ENCODE assay signal across 8 cellular contexts in genomic region chr7:156640949-156641485, GRCh38. TPM values are rescaled to one million over a fixed set of nuclear protein-coding genes. Genes with fewer than 3 reads are reported as not detected.
DNase-seq lines count a peak whose midpoint lies in the region; ATAC-seq and TF ChIP-seq lines count a peak whose summit lies in the region.

No MANE protein-coding gene starts in this region.

- POLR2A ChIA-PET in CD8-positive, alpha-beta T cell (lab: Charles Lee): no interaction called here
- POLR2A ChIA-PET in MCF 10A (lab: Yijun Ruan, JAX): interaction anchor here (0.6 to 1.7 kb wide), 7 partner anchors 11 to 120 kb away, joined by 3 to 9 read pairs (median 3); no protein-coding TSS in a partner anchor

- peaks cover 7% of the 10 kb centered on the region for H3K4me1 ChIP-seq in CD8-positive, alpha-beta T cell (ENCODE audit: insufficient read depth, low read length)
- H3K4me1 ChIP-seq in SJSA1 (replicated peaks): peaks cover 17% of the 10 kb centered on the region

- H3K27me3 ChIP-seq in CD8-positive, alpha-beta T cell (ENCODE audit: insufficient read depth, low read length): no peaks in the 10 kb centered on the region
- no peaks in the 10 kb centered on the region; the same call in 1 of the 2 replicates for H3K27me3 ChIP-seq in SJSA1 (replicated peaks)

- no peaks in the 10 kb centered on the region for H3K36me3 ChIP-seq in CD8-positive, alpha-beta T cell (ENCODE audit: insufficient read depth, low read length)
- H3K36me3 ChIP-seq in SJSA1: no peaks in the 10 kb centered on the region; the same call in 1 of the 2 replicates

- H3K4me1 Mint-ChIP-seq in CD8-positive, alpha-beta T cell (ENCODE audit: low read depth): peaks cover 13% of the 10 kb centered on the region
- H3K4me1 Mint-ChIP-seq in MCF 10A (ENCODE audit: insufficient read depth, unreplicated experiment): peaks cover 6% of the 10 kb centered on the region

- no peaks in the 10 kb centered on the region for H3K36me3 Mint-ChIP-seq in CD8-positive, alpha-beta T cell
- peaks cover 5% of the 10 kb centered on the region for H3K36me3 Mint-ChIP-seq in MCF 10A (ENCODE audit: insufficient read depth, unreplicated experiment)

- CTCF ChIA-PET in CD8-positive, alpha-beta T cell (lab: Charles Lee): interaction anchor here (0.6 kb wide), 1 partner anchor 129 kb away, joined by 3 read pairs; no protein-coding TSS in a partner anchor
- CTCF ChIA-PET in MCF 10A (lab: Yijun Ruan, JAX): interaction anchor here (0.7 to 1.0 kb wide), 3 partner anchors 71 to 1042 kb away, joined by 3 read pairs; no protein-coding TSS in a partner anchor

- peak overlapping the region; percentile 83 for H3K27ac Mint-ChIP-seq in CD8-positive, alpha-beta T cell
- H3K27ac Mint-ChIP-seq in MCF 10A (ENCODE audit: low read depth, unreplicated experiment): peak overlapping the region; percentile 84

- peaks cover 37% of the 10 kb centered on the region for H3K27me3 Mint-ChIP-seq in CD8-positive, alpha-beta T cell (ENCODE audit: low read depth)
- H3K27me3 Mint-ChIP-seq in MCF 10A (ENCODE audit: insufficient read depth, unreplicated experiment): no peaks in the 10 kb centered on the region

- peak overlapping the region; percentile 84 for H3K4me3 Mint-ChIP-seq in CD8-positive, alpha-beta T cell
- H3K4me3 Mint-ChIP-seq in MCF 10A (ENCODE audit: unreplicated experiment): peak overlapping the region; percentile 79

- TF ChIP-seq CTCF in CD8-positive, alpha-beta T cell (IDR thresholded peaks at IDR 0.05): no peak
- no peak for TF ChIP-seq CTCF in MCF 10A (IDR thresholded peaks at IDR 0.05; ENCODE audit: unreplicated experiment)

- BruUV-seq in MCF 10A (replicated peaks; lab: Mats Ljungman, UMichigan): TSS peak; percentile 79

- ATAC-seq in CD8-positive, alpha-beta T cell: peak; percentile 53
- peak; percentile 67 for ATAC-seq in GM19351 (IDR thresholded peaks at IDR 0.05; ENCODE audit: unreplicated experiment)
- peak; percentile 45 for ATAC-seq in HG03442 (IDR thresholded peaks at IDR 0.05; ENCODE audit: unreplicated experiment)

- no peaks in the 10 kb centered on the region for H3K9me3 ChIP-seq in CD8-positive, alpha-beta T cell (ENCODE audit: low read length)
- peaks cover 14% of the 10 kb centered on the region for H3K9me3 ChIP-seq in SJSA1 (replicated peaks)

- intact Hi-C loops in CD8-positive, alpha-beta T cell (cut with DNase I, micrococcal nuclease): loop anchor here in 1 of 2 experiments (2.0 kb wide), 1 partner anchor 28 kb away; no protein-coding TSS in a partner anchor
- intact Hi-C loops in MCF 10A (cut with micrococcal nuclease): loop anchor here (2.0 to 10.0 kb wide), 2 partner anchors 166 to 826 kb away; partner anchors contain the start of gene SHH

- H3K9me3 Mint-ChIP-seq in CD8-positive, alpha-beta T cell: no peaks in the 10 kb centered on the region
- H3K9me3 Mint-ChIP-seq in MCF 10A (ENCODE audit: unreplicated experiment): no peaks in the 10 kb centered on the region

- peak overlapping the region; percentile 93 for H3K4me3 ChIP-seq in CD8-positive, alpha-beta T cell (ENCODE audit: low read depth, low read length)
- H3K4me3 ChIP-seq in SJSA1: peak overlapping the region; percentile 68

- peak in 6 of 7 experiments; percentile 21 to 61 (median 49) for DNase-seq in CD8-positive, alpha-beta T cell
- DNase-seq in SJSA1 (ENCODE audit: low read depth in 1 of 2, low spot score in 2 of 2) (no peak), MCF 10A (ENCODE audit: unreplicated experiment) (peak; percentile 40), kidney tubule cell (ENCODE audit: low spot score) (peak; percentile 70), NCI-H2196 (lab: John Stamatoyannopoulos, UW; ENCODE audit: unreplicated experiment) (no peak)
- DNase-seq in stimulated activated CD4-positive, alpha-beta T cell treated with anti-CD3 and anti-CD28 coated beads, Interleukin-4, amount 100 ng/mL, for 4 hours: peak; percentile 41 to 49

- H3K27ac ChIP-seq in CD8-positive, alpha-beta T cell (ENCODE audit: low read depth, low read length): peak overlapping the region; percentile 75
- no peak overlapping the region for H3K27ac ChIP-seq in SJSA1

RNA-seq across cellular contexts. Expression of gene RNF32, which starts 0.4 kb away (rescaled TPM):
- under 1 TPM; 0.33 to 0.46 TPM for total RNA-seq in CD8-positive, alpha-beta T cell
- total RNA-seq in SJSA1 (2014; rRNA removed; shearing (Covaris generic)): 0.18 TPM in 1 of 2 replicates, not detected in the other
- total RNA-seq in MCF 10A (2022): 3.0 and 3.6 TPM in 2 replicates

Comparison
In these comparisons a context has a peak if more than half of its experiments do, and no peak if none do; other contexts are left out.
1. DNase-seq: peak in CD8-positive, alpha-beta T cell (6 of 7), MCF 10A (single experiment), kidney tubule cell (single experiment) and stimulated activated CD4-positive, alpha-beta T cell treated with anti-CD3 and anti-CD28 coated beads, Interleukin-4, amount 100 ng/mL, for 4 hours (2 of 2); none in SJSA1 (0 of 2) and NCI-H2196 (single experiment).
2. Peak in every context shown above with its lines, with median percentiles within 50 percentile points of each other: ATAC-seq.